Comparison of ENCODE assay signal across 31 cellular contexts in the genomic region with DNA sequence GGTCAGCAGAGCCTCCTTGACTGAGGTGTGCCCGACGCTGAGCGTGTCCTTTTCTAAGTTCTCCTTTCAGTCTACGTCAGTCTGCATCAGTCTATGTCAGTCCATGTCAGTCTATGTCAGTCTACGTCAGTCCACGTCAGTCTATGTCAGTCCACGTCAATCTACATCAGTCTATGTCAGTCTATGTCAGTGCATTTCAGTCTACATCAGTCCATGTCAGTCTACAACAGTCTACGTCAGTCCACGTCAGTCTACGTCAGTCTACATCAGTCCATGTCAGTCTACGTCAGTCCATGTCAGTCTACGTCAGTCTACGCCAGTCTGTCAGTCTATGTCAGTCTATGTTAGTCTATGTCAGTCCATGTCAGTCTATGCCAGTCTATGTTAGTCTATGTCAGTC.
"Had no signal": no experiment of that assay in that cellular context is flagged by ENCODE, and none has a peak within 500 bp of the region (broad histone marks: within the 10 kb centered on the region; RNA-seq: fewer than 3 reads in every experiment).

No MANE protein-coding gene starts in this region.

- H2AFZ ChIP-seq: PC-9 had no signal

- H3K9me3 ChIP-seq: ascending aorta had no signal

- DNase-seq: activated CD4-positive, alpha-beta T cell treated with anti-CD3 and anti-CD28 coated beads, Interleukin-2, amount 10 ng/mL, durations not matched to agents 24 days and 14 days; activated CD4-positive, alpha-beta T cell treated with anti-CD3 and anti-CD28 coated beads, Interleukin-2, amount 50 U/mL, for 4 hours; activated CD8-positive, alpha-beta T cell treated with anti-CD3 and anti-CD28 coated beads for 36 hours; activated gamma-delta T cell; activated naive CD4-positive, alpha-beta T cell treated with Interleukin-2 at 50 U/mL for 16 hours; activated naive CD8-positive, alpha-beta T cell treated with anti-CD3 and anti-CD28 coated beads, Interleukin-2, amount 10 ng/mL, durations not matched to agents 7 days and 5 days; activated T-cell treated with anti-CD3 and anti-CD28 coated beads, Interleukin-2, amount 50 U/mL, for 1 hour; amygdala; MM.1S; MV-4-11; NCI-H1092; NCI-H1417; NCI-H146; NCI-H187; NCI-H2029 treated with DMSO at 0.1 percent for 48 hours; NCI-H2107; NCI-H2171; NCI-H510A; NCI-H526; NCI-H748 treated with DMSO at 0.1 percent for 48 hours; NK-92 treated with Interleukin-12 subunit alpha and Interleukin-12 subunit beta, amount 100 ng/mL, for 24 hours; PC-9; Right ventricle myocardium superior; SW 1271; T-helper 1 cell; T-helper 2 cell; T1000 had no signal

- FAIRE-seq: RCC 7860 had no signal

- H3K4me1 ChIP-seq: ascending aorta had no signal

- H3K27ac ChIP-seq: ascending aorta, cardiac muscle cell, KMS-11, PC-9 had no signal

- H3K9ac ChIP-seq: KMS-11 had no signal

- H3K27me3 ChIP-seq: ascending aorta, cardiac muscle cell had no signal

- H3K4me2 ChIP-seq: KMS-11, PC-9 had no signal

- H3K4me3 ChIP-seq: ascending aorta, cardiac muscle cell, PC-9 had no signal

- H3K36me3 ChIP-seq: ascending aorta, cardiac muscle cell had no signal
